33 cellular contexts compared by ENCODE assay signal in genomic region chr4:169407217-169407845, GRCh38.
DNase-seq lines count a peak whose midpoint lies in the region; ATAC-seq and TF ChIP-seq lines count a peak whose summit lies in the region.
"Had no signal": no experiment of that assay in that cellular context is flagged by ENCODE, and none has a peak within 500 bp of the region (broad histone marks: within the 10 kb centered on the region; RNA-seq: fewer than 3 reads in every experiment).

No MANE protein-coding gene starts in this region.

- H2BK20ac ChIP-seq in H9 (ENCODE audit: low read depth, low read length, poor library complexity, severe bottlenecking): no peak overlapping the region

- H4K20me1 ChIP-seq in H9 (ENCODE audit: control insufficient read depth, insufficient read depth, insufficient read length): no peaks in the 10 kb centered on the region

- H2AFZ ChIP-seq in H9 (ENCODE audit: low read length): no peak overlapping the region

- POLR2A ChIA-PET in Caco-2 (lab: Charles Lee): no interaction called here

- H3K27me3 ChIP-seq in H9 (ENCODE audit: insufficient read depth, low read length): no peaks in the 10 kb centered on the region
- H3K27me3 ChIP-seq in Caco-2 (replicated peaks; ENCODE audit: control insufficient read depth, insufficient read depth, low read length): no peaks in the 10 kb centered on the region
- H3K27me3 ChIP-seq: breast epithelium, colonic mucosa, transverse colon had no signal

- no peaks in the 10 kb centered on the region for H3K79me1 ChIP-seq in H9 (ENCODE audit: insufficient read depth, low read depth, low read length, poor library complexity, severe bottlenecking)

- intact Hi-C loops in Caco-2 (cut with micrococcal nuclease; ENCODE audit: unreplicated experiment): no loop called here

- H3K14ac ChIP-seq in H9 (ENCODE audit: insufficient read depth, low read length): no peak overlapping the region

- TF ChIP-seq CTCF in H9 (conservative IDR thresholded peaks at IDR 0.05) (no peak), endothelial cell (IDR thresholded peaks at IDR 0.05; ENCODE audit: unreplicated experiment) (no peak), Caco-2 (IDR thresholded peaks at IDR 0.05; ENCODE audit: insufficient read depth in 1 of 2, low read depth in 1 of 2, low read length in 1 of 2, severe bottlenecking in 1 of 2, unreplicated experiment in 1 of 2) (no peak)

- H3K4me1 Mint-ChIP-seq in H9: peaks cover 15 to 19% of the 10 kb centered on the region in 2 experiments
- peaks cover 27% of the 10 kb centered on the region for H3K4me1 Mint-ChIP-seq in endothelial cell (ENCODE audit: unreplicated experiment)
- no peaks in the 10 kb centered on the region for H3K4me1 Mint-ChIP-seq in Caco-2 (ENCODE audit: low read depth, unreplicated experiment)

- no peak overlapping the region for H3K4me2 ChIP-seq in H9 (ENCODE audit: insufficient read depth, insufficient read length, low read length)

- H3K36me3 Mint-ChIP-seq in H9 (ENCODE audit: insufficient read depth in 1 of 3, low read depth in 3 of 3) (0 out of 7 replicates have a peak, but pooled peaks cover 0 to 3% (median 0%) of the 10 kb centered on the region in 3 experiments), endothelial cell (ENCODE audit: low read depth, unreplicated experiment) (no peaks in the 10 kb centered on the region), Caco-2 (ENCODE audit: insufficient read depth, unreplicated experiment) (no peaks in the 10 kb centered on the region)

- H4K5ac ChIP-seq in H9 (ENCODE audit: insufficient read length, low read depth, low read length): no peak overlapping the region

- no CpG with 5 or more reads among the region's 1 CpG for WGBS in H9 (ENCODE audit: extremely low coverage, insufficient read length, low lambda C conversion rate)

- no peaks in the 10 kb centered on the region for H3K79me2 ChIP-seq in H9 (ENCODE audit: insufficient read depth, low read length)

- H3K18ac ChIP-seq in H9 (ENCODE audit: insufficient read length, low read depth, low read length): no peak overlapping the region

- no peak overlapping the region for H4K91ac ChIP-seq in H9 (ENCODE audit: insufficient read length, low read depth, low read length)

- no peak overlapping the region for H2AK5ac ChIP-seq in H9 (ENCODE audit: insufficient read length, low read length)

- H3K27me3 Mint-ChIP-seq in H9 (ENCODE audit: low read depth): no peaks in the 10 kb centered on the region
- peaks cover 1% of the 10 kb centered on the region for H3K27me3 Mint-ChIP-seq in endothelial cell (ENCODE audit: unreplicated experiment)
- H3K27me3 Mint-ChIP-seq in Caco-2 (ENCODE audit: insufficient read depth, unreplicated experiment): no peaks in the 10 kb centered on the region
- H3K27me3 Mint-ChIP-seq: activated CD4-positive, alpha-beta memory T cell treated with anti-CD3 and anti-CD28 coated beads, Interleukin-2, amount 10 ng/mL, durations not matched to agents 7 days and 5 days; T-helper 17 cell had no signal

- H3K9me3 Mint-ChIP-seq in H9 (no peaks in the 10 kb centered on the region), endothelial cell (ENCODE audit: unreplicated experiment) (no peaks in the 10 kb centered on the region), Caco-2 (ENCODE audit: unreplicated experiment) (no peaks in the 10 kb centered on the region)
- H3K9me3 Mint-ChIP-seq: activated CD4-positive, alpha-beta memory T cell treated with anti-CD3 and anti-CD28 coated beads, Interleukin-2, amount 10 ng/mL, durations not matched to agents 7 days and 5 days; nephron; stimulated activated effector memory CD8-positive, alpha-beta T cell treated with anti-CD3 and anti-CD28 coated beads, Interleukin-12 subunit alpha, Interleukin-12 subunit beta, amount 100 ng/mL, for 72 hours had no signal

- no peak for ATAC-seq in HG02642 (IDR thresholded peaks at IDR 0.05; ENCODE audit: poor library complexity, unreplicated experiment)
- ATAC-seq: activated CD4-positive, CD25-positive, alpha-beta regulatory T cell treated with anti-CD3 and anti-CD28 coated beads, Interleukin-2, amount 50 U/mL, for 24 hours; stimulated activated effector memory CD8-positive, alpha-beta T cell treated with anti-CD3 and anti-CD28 coated beads, Interleukin-12 subunit alpha, Interleukin-12 subunit beta, amount 100 ng/mL, for 72 hours; T-helper 17 cell had no signal

- H4K8ac ChIP-seq in H9 (replicated peaks; ENCODE audit: insufficient read length, low read depth, low read length): no peak overlapping the region

- CTCF ChIA-PET in Caco-2 (lab: Charles Lee): no interaction called here

- no peak overlapping the region for H3K27ac ChIP-seq in H9 (ENCODE audit: insufficient read length, low read depth, low read length)
- H3K27ac ChIP-seq: breast epithelium, colonic mucosa, HL-60, RWPE1, SK-N-MC, transverse colon had no signal

- H2BK15ac ChIP-seq in H9 (ENCODE audit: low read depth, low read length): no peak overlapping the region

- H3T11ph ChIP-seq in H9 (ENCODE audit: low read length): no peak overlapping the region

- H2BK120ac ChIP-seq in H9 (ENCODE audit: low read depth, low read length, poor library complexity, severe bottlenecking): no peak overlapping the region

- peak overlapping the region; percentile 53 for H2BK12ac ChIP-seq in H9 (ENCODE audit: insufficient read length, low read depth, low read length)

- BruUV-seq in Caco-2 (replicated peaks; lab: Mats Ljungman, UMichigan): no TSS peak

- no peak overlapping the region for H3K4me3 ChIP-seq in Caco-2 (ENCODE audit: low read depth, low read length)
- H3K4me3 ChIP-seq: breast epithelium, colonic mucosa, SK-N-MC, transverse colon had no signal

- no peak overlapping the region for H3K56ac ChIP-seq in H9 (ENCODE audit: insufficient read length, low read depth, low read length)

- H3K23ac ChIP-seq in H9 (ENCODE audit: insufficient read length, low read depth, low read length): no peak overlapping the region

- H3K4me3 Mint-ChIP-seq in H9 (no peak overlapping the region), endothelial cell (ENCODE audit: unreplicated experiment) (no peak overlapping the region), Caco-2 (ENCODE audit: unreplicated experiment) (no peak overlapping the region)
- H3K4me3 Mint-ChIP-seq: activated CD4-positive, alpha-beta memory T cell treated with anti-CD3 and anti-CD28 coated beads, Interleukin-2, amount 10 ng/mL, durations not matched to agents 7 days and 5 days; nephron; stimulated activated effector memory CD8-positive, alpha-beta T cell treated with anti-CD3 and anti-CD28 coated beads, Interleukin-12 subunit alpha, Interleukin-12 subunit beta, amount 100 ng/mL, for 72 hours; T-helper 17 cell had no signal

- no peak overlapping the region for H3K4ac ChIP-seq in H9 (ENCODE audit: low read depth, low read length)

- H3K9me3 ChIP-seq in H9 (ENCODE audit: control insufficient read depth, low read depth, low read length) (no peaks in the 10 kb centered on the region), Caco-2 (no peaks in the 10 kb centered on the region)
- H3K9me3 ChIP-seq: breast epithelium, colonic mucosa, transverse colon had no signal

- H3K9ac ChIP-seq in H9 (ENCODE audit: extremely low read depth, insufficient read length, low read length): no peak overlapping the region

- H3K23me2 ChIP-seq in H9 (ENCODE audit: insufficient read length, low read depth, low read length, poor library complexity, severe bottlenecking): no peaks in the 10 kb centered on the region

- H3K27ac Mint-ChIP-seq in H9 (peak overlapping the region; percentile 49 to 82 (median 80)), endothelial cell (ENCODE audit: unreplicated experiment) (peak overlapping the region; percentile 6), Caco-2 (ENCODE audit: unreplicated experiment) (no peak overlapping the region)
- H3K27ac Mint-ChIP-seq: activated CD4-positive, alpha-beta memory T cell treated with anti-CD3 and anti-CD28 coated beads, Interleukin-2, amount 10 ng/mL, durations not matched to agents 7 days and 5 days; nephron; stimulated activated effector memory CD8-positive, alpha-beta T cell treated with anti-CD3 and anti-CD28 coated beads, Interleukin-12 subunit alpha, Interleukin-12 subunit beta, amount 100 ng/mL, for 72 hours; T-helper 17 cell had no signal

- peak; percentile 29 for DNase-seq in DMS 273 treated with DMSO at 0.1 percent for 48 hours (lab: John Stamatoyannopoulos, UW)
- DNase-seq in H9: no peak
- DNase-seq in endothelial cell (ENCODE audit: low spot score): no peak
- peak; percentile 56 for DNase-seq in iris pigment epithelial cell (ENCODE audit: low read depth)
- no peak for DNase-seq in activated CD4-positive, alpha-beta T cell treated with anti-CD3 and anti-CD28 coated beads, Interleukin-2, amount 50 U/mL, for 48 hours
- no peak for DNase-seq in Caco-2
- DNase-seq: activated CD4-positive, alpha-beta memory T cell treated with anti-CD3 and anti-CD28 coated beads, Interleukin-2, amount 10 ng/mL, durations not matched to agents 7 days and 5 days; activated CD8-positive, alpha-beta memory T cell treated with anti-CD3 and anti-CD28 coated beads, Interleukin-2, amount 50 U/mL, for 4 hours; activated naive CD4-positive, alpha-beta T cell treated with anti-CD3 and anti-CD28 coated beads, Interleukin-2, amount 50 U/mL, for 16 hours; amygdala; colonic mucosa; COR-L47; DMS79; effector CD8-positive, alpha-beta T cell; erythroblast; foreskin melanocyte; GF-D8; kidney glomerular epithelial cell; MM.1S; NCI-H1105 treated with DMSO at 0.1 percent for 48 hours; NCI-H2029; NCI-H526; OCI-M1; T-helper 17 cell; transverse colon had no signal

- no peak overlapping the region for H2BK5ac ChIP-seq in H9 (ENCODE audit: insufficient read length, low read length)

- no peaks in the 10 kb centered on the region for H3K36me3 ChIP-seq in Caco-2 (ENCODE audit: control insufficient read depth, insufficient read depth, low read length)
- H3K36me3 ChIP-seq: breast epithelium, colonic mucosa, transverse colon had no signal

- H3K4me1 ChIP-seq in H9 (ENCODE audit: insufficient read depth, low read length): peaks cover 2% of the 10 kb centered on the region; the same call in 1 of the 2 replicates
- 0 out of 2 replicates have a peak, but pooled peaks cover 5% of the 10 kb centered on the region for H3K4me1 ChIP-seq in Caco-2
- H3K4me1 ChIP-seq: breast epithelium, colonic mucosa had no signal

Comparison
In these comparisons a context has a peak if more than half of its experiments do, and no peak if none do; other contexts are left out.
1. DNase-seq: peak in DMS 273 treated with DMSO at 0.1 percent for 48 hours (single experiment) and iris pigment epithelial cell (single experiment); none in H9 (single experiment), endothelial cell (single experiment), activated CD4-positive, alpha-beta T cell treated with anti-CD3 and anti-CD28 coated beads, Interleukin-2, amount 50 U/mL, for 48 hours (0 of 2) and Caco-2 (0 of 2).